ENCODE assay signal across 1 cellular context in genomic region chr19:48500830-48501445, GRCh38.
TF ChIP-seq lines count a peak whose summit lies in the region.

No MANE protein-coding gene starts in this region.

TF ChIP-seq in H1, 55 proteins besides CTCF, POLR2A, EP300 and RAD21:
- TF ChIP-seq POLR2AphosphoS5 (IDR thresholded peaks at IDR 0.05; ENCODE audit: low read depth, low read length) = no peak
- TF ChIP-seq MAX (IDR thresholded peaks at IDR 0.05) = no peak
- no peak for TF ChIP-seq MAFK (IDR thresholded peaks at IDR 0.05; ENCODE audit: low read depth, low read length)
- no peak for TF ChIP-seq CHD2 (IDR thresholded peaks at IDR 0.05; ENCODE audit: low read length)
- TF ChIP-seq SIX5 (IDR thresholded peaks at IDR 0.05; ENCODE audit: low read depth, low read length) = no peak
- TF ChIP-seq SIRT6 (IDR thresholded peaks at IDR 0.05; ENCODE audit: low read length) = no peak
- no peak; the same call in 1 of the 2 replicates for TF ChIP-seq RBBP5 (IDR thresholded peaks at IDR 0.05; ENCODE audit: borderline replicate concordance, low read depth, low read length)
- TF ChIP-seq CHD7 (IDR thresholded peaks at IDR 0.05; ENCODE audit: insufficient replicate concordance, low read length) = no peak
- TF ChIP-seq JUN (IDR thresholded peaks at IDR 0.05; ENCODE audit: low read depth, low read length) = no peak
- no peak for TF ChIP-seq TAF7 (optimal IDR thresholded peaks at IDR 0.05; ENCODE audit: borderline replicate concordance, low read depth, low read length)
